ENCODE assay signal across 20 cellular contexts in genomic region chr2:38797276-38797675, GRCh38. TPM values are rescaled to one million over a fixed set of nuclear protein-coding genes. Genes with fewer than 3 reads are reported as not detected.
DNase-seq lines count a peak whose midpoint lies in the region; ATAC-seq and TF ChIP-seq lines count a peak whose summit lies in the region.
"Had no signal": no experiment of that assay in that cellular context is flagged by ENCODE, and none has a peak within 500 bp of the region (broad histone marks: within the 10 kb centered on the region; RNA-seq: fewer than 3 reads in every experiment).

No MANE protein-coding gene starts in this region.

- H3K18ac ChIP-seq in H9 (ENCODE audit: insufficient read length, low read depth, low read length), result no peak overlapping the region

- no peak overlapping the region for H3T11ph ChIP-seq in H9 (ENCODE audit: low read length)

- H3K4me3 Mint-ChIP-seq in H9, result no peak overlapping the region
- no peak overlapping the region for H3K4me3 Mint-ChIP-seq in stimulated activated naive CD8-positive, alpha-beta T cell treated with anti-CD3 and anti-CD28 coated beads, Interleukin-15, amount 100 ng/mL, for 72 hours
- H3K4me3 Mint-ChIP-seq: activated CD4-positive, alpha-beta T cell treated with anti-CD3 and anti-CD28 coated beads, Interleukin-2, amount 10 ng/mL, durations not matched to agents 7 days and 5 days; B cell; stimulated activated naive CD8-positive, alpha-beta T cell treated with anti-CD3 and anti-CD28 coated beads, Interleukin-15, Interleukin-2, amounts not matched to agents 100 ng/mL and 50 ng/mL, for 24 hours had no signal

- H3K36me3 Mint-ChIP-seq in H9 (ENCODE audit: insufficient read depth in 1 of 3, low read depth in 3 of 3), result peaks cover 2 to 15% (median 10%) of the 10 kb centered on the region in 3 experiments; a peak in 5 of 7 replicates

- H2BK120ac ChIP-seq in H9 (ENCODE audit: low read depth, low read length, poor library complexity, severe bottlenecking), result no peak overlapping the region

- no peak for TF ChIP-seq CTCF in H9 (conservative IDR thresholded peaks at IDR 0.05)
- TF ChIP-seq CTCF in fibroblast of the aortic adventitia (IDR thresholded peaks at IDR 0.05; ENCODE audit: insufficient read depth, low read length), result no peak

- H2AFZ ChIP-seq in H9 (ENCODE audit: low read length), result no peak overlapping the region

- no peak overlapping the region for H3K4me3 ChIP-seq in fibroblast of the aortic adventitia (ENCODE audit: low read depth, low read length)

- H3K4me2 ChIP-seq in H9 (ENCODE audit: insufficient read depth, insufficient read length, low read length), result no peak overlapping the region

- H3K79me1 ChIP-seq in H9 (ENCODE audit: insufficient read depth, low read depth, low read length, poor library complexity, severe bottlenecking), result no peaks in the 10 kb centered on the region

- no peak overlapping the region for H4K5ac ChIP-seq in H9 (ENCODE audit: insufficient read length, low read depth, low read length)

- no peaks in the 10 kb centered on the region for H3K9me3 ChIP-seq in H9 (ENCODE audit: control insufficient read depth, low read depth, low read length)

- whole genome bisulfite sequencing in H9 (ENCODE audit: extremely low coverage, insufficient read length, low lambda C conversion rate), result no CpG with 5 or more reads among the region's 10 CpGs

- no peak overlapping the region for H2BK15ac ChIP-seq in H9 (ENCODE audit: low read depth, low read length)

- no peaks in the 10 kb centered on the region for H3K4me1 Mint-ChIP-seq in H9
- no peaks in the 10 kb centered on the region for H3K4me1 Mint-ChIP-seq in stimulated activated naive CD8-positive, alpha-beta T cell treated with anti-CD3 and anti-CD28 coated beads, Interleukin-15, amount 100 ng/mL, for 72 hours
- H3K4me1 Mint-ChIP-seq: activated CD4-positive, alpha-beta T cell treated with anti-CD3 and anti-CD28 coated beads, Interleukin-2, amount 10 ng/mL, durations not matched to agents 7 days and 5 days; B cell had no signal

- H3K14ac ChIP-seq in H9 (ENCODE audit: insufficient read depth, low read length), result no peak overlapping the region

- H3K4me1 ChIP-seq in H9 (ENCODE audit: insufficient read depth, low read length), result no peaks in the 10 kb centered on the region
- H3K4me1 ChIP-seq: foreskin keratinocyte had no signal

- no peak overlapping the region for H3K56ac ChIP-seq in H9 (ENCODE audit: insufficient read length, low read depth, low read length)

- no peaks in the 10 kb centered on the region for H3K27me3 Mint-ChIP-seq in H9 (ENCODE audit: low read depth)
- no peaks in the 10 kb centered on the region for H3K27me3 Mint-ChIP-seq in stimulated activated naive CD8-positive, alpha-beta T cell treated with anti-CD3 and anti-CD28 coated beads, Interleukin-15, amount 100 ng/mL, for 72 hours
- H3K27me3 Mint-ChIP-seq: activated CD4-positive, alpha-beta T cell treated with anti-CD3 and anti-CD28 coated beads, Interleukin-2, amount 10 ng/mL, durations not matched to agents 7 days and 5 days; B cell; stimulated activated naive CD8-positive, alpha-beta T cell treated with anti-CD3 and anti-CD28 coated beads, Interleukin-15, Interleukin-2, amounts not matched to agents 100 ng/mL and 50 ng/mL, for 24 hours had no signal

- no peak overlapping the region for H2BK5ac ChIP-seq in H9 (ENCODE audit: insufficient read length, low read length)

- no peak overlapping the region for H3K23ac ChIP-seq in H9 (ENCODE audit: insufficient read length, low read depth, low read length)

- H4K8ac ChIP-seq in H9 (replicated peaks; ENCODE audit: insufficient read length, low read depth, low read length), result no peak overlapping the region

- H2BK12ac ChIP-seq in H9 (ENCODE audit: insufficient read length, low read depth, low read length), result no peak overlapping the region

- H3K9me3 Mint-ChIP-seq in H9, result no peaks in the 10 kb centered on the region
- no peaks in the 10 kb centered on the region for H3K9me3 Mint-ChIP-seq in stimulated activated naive CD8-positive, alpha-beta T cell treated with anti-CD3 and anti-CD28 coated beads, Interleukin-15, amount 100 ng/mL, for 72 hours
- H3K9me3 Mint-ChIP-seq: activated CD4-positive, alpha-beta T cell treated with anti-CD3 and anti-CD28 coated beads, Interleukin-2, amount 10 ng/mL, durations not matched to agents 7 days and 5 days; stimulated activated naive CD8-positive, alpha-beta T cell treated with anti-CD3 and anti-CD28 coated beads, Interleukin-15, Interleukin-2, amounts not matched to agents 100 ng/mL and 50 ng/mL, for 24 hours had no signal

- no peak for ATAC-seq in GM21390 (IDR thresholded peaks at IDR 0.05; ENCODE audit: unreplicated experiment)
- no peak for ATAC-seq in stimulated activated naive CD8-positive, alpha-beta T cell treated with anti-CD3 and anti-CD28 coated beads, Interleukin-15, amount 100 ng/mL, for 72 hours
- ATAC-seq: foreskin keratinocyte, HepG2, left colon, right cardiac atrium had no signal

- no peaks in the 10 kb centered on the region for H3K23me2 ChIP-seq in H9 (ENCODE audit: insufficient read length, low read depth, low read length, poor library complexity, severe bottlenecking)

- H3K27ac ChIP-seq in H9 (ENCODE audit: insufficient read length, low read depth, low read length), result no peak overlapping the region
- H3K27ac ChIP-seq: foreskin keratinocyte had no signal

- H3K9ac ChIP-seq in H9 (ENCODE audit: extremely low read depth, insufficient read length, low read length), result no peak overlapping the region

- H3K27me3 ChIP-seq in H9 (ENCODE audit: insufficient read depth, low read length), result no peaks in the 10 kb centered on the region
- H3K27me3 ChIP-seq: foreskin keratinocyte had no signal

- DNase-seq in H9 (no peak), RPMI7951 (ENCODE audit: low read depth) (peak; percentile 20), fibroblast of the aortic adventitia (ENCODE audit: low read depth) (peak; percentile 30), pulmonary artery endothelial cell (ENCODE audit: low read depth, low spot score) (peak; percentile 26), NCI-H2196 (lab: John Stamatoyannopoulos, UW; ENCODE audit: unreplicated experiment) (no peak)
- no peak for DNase-seq in stimulated activated naive CD8-positive, alpha-beta T cell treated with anti-CD3 and anti-CD28 coated beads, Interleukin-15, amount 100 ng/mL, for 72 hours
- DNase-seq: activated CD4-positive, alpha-beta T cell treated with anti-CD3 and anti-CD28 coated beads, Interleukin-2, amount 10 ng/mL, durations not matched to agents 7 days and 5 days; anterior cingulate cortex; Calu3; foreskin keratinocyte; left colon; midbrain; NCI-H1930; NCI-H446 treated with DMSO at 0.1 percent for 48 hours; right cardiac atrium; RPMI8226 had no signal

- H2AK5ac ChIP-seq in H9 (ENCODE audit: insufficient read length, low read length), result no peak overlapping the region

- no peak overlapping the region for H2BK20ac ChIP-seq in H9 (ENCODE audit: low read depth, low read length, poor library complexity, severe bottlenecking)

- no peaks in the 10 kb centered on the region for H4K20me1 ChIP-seq in H9 (ENCODE audit: control insufficient read depth, insufficient read depth, insufficient read length)

- H3K79me2 ChIP-seq in H9 (ENCODE audit: insufficient read depth, low read length), result no peaks in the 10 kb centered on the region

- no peak overlapping the region for H3K4ac ChIP-seq in H9 (ENCODE audit: low read depth, low read length)

- H4K91ac ChIP-seq in H9 (ENCODE audit: insufficient read length, low read depth, low read length), result no peak overlapping the region

- H3K27ac Mint-ChIP-seq in H9, result peak overlapping the region in 2 of 3 experiments; percentile 42 to 79; a peak in 3 of 7 replicates
- H3K27ac Mint-ChIP-seq in stimulated activated naive CD8-positive, alpha-beta T cell treated with anti-CD3 and anti-CD28 coated beads, Interleukin-15, amount 100 ng/mL, for 72 hours, result no peak overlapping the region
- H3K27ac Mint-ChIP-seq: activated CD4-positive, alpha-beta T cell treated with anti-CD3 and anti-CD28 coated beads, Interleukin-2, amount 10 ng/mL, durations not matched to agents 7 days and 5 days; B cell; stimulated activated naive CD8-positive, alpha-beta T cell treated with anti-CD3 and anti-CD28 coated beads, Interleukin-15, Interleukin-2, amounts not matched to agents 100 ng/mL and 50 ng/mL, for 24 hours had no signal

RNA-seq across cellular contexts. Expression of gene GEMIN6, which starts 19.3 kb away (rescaled TPM):
- 21.9 and 22.1 TPM in 2 replicates for total RNA-seq in H9 (2021)
- 27.0 and 38.7 TPM in 2 replicates for total RNA-seq in RPMI7951 (2014; rRNA removed; shearing (Covaris generic))
- 5.7 and 8.4 TPM in 2 replicates for total RNA-seq in fibroblast of the aortic adventitia (ENCODE audit: low replicate concordance)
- 9.0 and 19.2 TPM in 2 replicates for total RNA-seq in pulmonary artery endothelial cell

RNA-seq across cellular contexts. Expression of gene SRSF7, which starts 46.1 kb away (rescaled TPM):
- total RNA-seq in H9 (2021), result 576 and 589 TPM in 2 replicates
- 219 and 249 TPM in 2 replicates for total RNA-seq in RPMI7951 (2014; rRNA removed; shearing (Covaris generic))
- 92.1 and 126 TPM in 2 replicates for total RNA-seq in fibroblast of the aortic adventitia (ENCODE audit: low replicate concordance)
- 181 and 248 TPM in 2 replicates for total RNA-seq in pulmonary artery endothelial cell

Comparison
In these comparisons a context has a peak if more than half of its experiments do, and no peak if none do; other contexts are left out.
1. DNase-seq: peak in RPMI7951 (single experiment), fibroblast of the aortic adventitia (single experiment) and pulmonary artery endothelial cell (single experiment); none in H9 (single experiment), NCI-H2196 (single experiment) and stimulated activated naive CD8-positive, alpha-beta T cell treated with anti-CD3 and anti-CD28 coated beads, Interleukin-15, amount 100 ng/mL, for 72 hours (0 of 2).
2. H3K27ac Mint-ChIP-seq: peak in H9 (2 of 3); none in stimulated activated naive CD8-positive, alpha-beta T cell treated with anti-CD3 and anti-CD28 coated beads, Interleukin-15, amount 100 ng/mL, for 72 hours (0 of 2).